ENCODE assay signal across 8 cellular contexts in the genomic region with DNA sequence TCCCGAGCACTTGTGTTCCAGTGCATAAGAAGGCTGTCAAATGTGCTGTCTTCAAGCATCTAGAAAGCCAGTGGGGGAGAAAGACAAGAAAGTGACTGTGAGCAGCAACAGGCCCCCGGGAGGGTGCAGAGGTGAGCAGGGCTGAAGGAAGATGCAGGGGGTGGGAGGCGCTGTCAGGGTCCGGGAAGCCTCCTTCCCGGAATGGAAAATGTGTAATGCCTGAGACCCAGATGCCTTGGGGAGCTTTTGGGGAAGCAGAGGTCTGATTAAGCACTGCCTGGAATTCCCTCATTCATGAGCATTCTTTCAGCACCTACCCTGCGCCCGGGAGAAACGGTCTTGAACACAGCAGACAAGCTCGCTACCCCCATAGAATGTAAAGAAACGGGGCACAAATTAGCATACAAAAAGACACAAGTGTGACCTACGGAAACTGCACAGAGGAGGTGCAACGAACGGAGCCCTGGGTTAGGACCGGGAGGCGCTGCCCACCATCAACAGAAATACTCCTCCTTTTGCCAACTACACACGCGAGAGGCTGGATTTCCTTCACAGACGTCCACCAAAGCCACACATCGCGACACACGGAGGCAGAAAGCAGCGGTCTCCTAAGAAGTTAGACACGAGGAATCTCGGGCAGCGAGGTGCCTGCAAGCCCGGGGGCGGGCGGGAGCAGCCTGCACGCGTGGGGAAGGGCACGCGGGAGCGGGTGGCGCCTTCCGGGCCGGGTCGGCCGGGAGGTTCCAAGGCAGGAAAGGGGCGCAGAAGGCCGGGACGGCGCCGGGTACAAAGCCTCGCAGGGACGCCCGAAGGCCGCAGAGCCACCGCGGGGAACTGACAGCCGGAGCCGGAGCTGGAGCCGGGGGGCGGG.
DNase-seq lines count a peak whose midpoint lies in the region; ATAC-seq and TF ChIP-seq lines count a peak whose summit lies in the region.

No MANE protein-coding gene starts in this region.

- peak overlapping the region; percentile 22 for H3K27ac ChIP-seq in caudate nucleus (ENCODE audit: low read depth, low read length)

- DNase-seq in NCI-H1417 (lab: John Stamatoyannopoulos, UW) (peak; percentile 23 to 47 (median 44)), NCI-H1417 treated with DMSO at 0.1 percent for 48 hours (lab: John Stamatoyannopoulos, UW) (no peak), caudate nucleus (lab: John Stamatoyannopoulos, UW) (peak in 21 of 61 donors; percentile 12 to 69 (median 53)), kidney tubule cell (ENCODE audit: low spot score) (peak; percentile 18), NCI-H1048 (lab: John Stamatoyannopoulos, UW) (no peak)
- DNase-seq in stimulated activated CD4-positive, alpha-beta T cell treated with anti-CD3 and anti-CD28 coated beads, Interleukin-4, amount 100 ng/mL, for 4 hours = peak; percentile 26 to 46

- ATAC-seq in SK-N-SH treated with all-trans-retinoic acid at 6 μM for 48 hours = peak; percentile 10; the same call in 2 of the 3 replicates
- no peak for ATAC-seq in GM21825 (IDR thresholded peaks at IDR 0.05; ENCODE audit: unreplicated experiment)

TF ChIP-seq in SK-N-SH treated with all-trans-retinoic acid at 6 μM for 48 hours, 23 proteins besides CTCF, POLR2A, EP300 and RAD21:
- TF ChIP-seq GLIS3 (CRISPR knock-in tag; IDR thresholded peaks at IDR 0.05) = no peak
- TF ChIP-seq, protein P1, sequence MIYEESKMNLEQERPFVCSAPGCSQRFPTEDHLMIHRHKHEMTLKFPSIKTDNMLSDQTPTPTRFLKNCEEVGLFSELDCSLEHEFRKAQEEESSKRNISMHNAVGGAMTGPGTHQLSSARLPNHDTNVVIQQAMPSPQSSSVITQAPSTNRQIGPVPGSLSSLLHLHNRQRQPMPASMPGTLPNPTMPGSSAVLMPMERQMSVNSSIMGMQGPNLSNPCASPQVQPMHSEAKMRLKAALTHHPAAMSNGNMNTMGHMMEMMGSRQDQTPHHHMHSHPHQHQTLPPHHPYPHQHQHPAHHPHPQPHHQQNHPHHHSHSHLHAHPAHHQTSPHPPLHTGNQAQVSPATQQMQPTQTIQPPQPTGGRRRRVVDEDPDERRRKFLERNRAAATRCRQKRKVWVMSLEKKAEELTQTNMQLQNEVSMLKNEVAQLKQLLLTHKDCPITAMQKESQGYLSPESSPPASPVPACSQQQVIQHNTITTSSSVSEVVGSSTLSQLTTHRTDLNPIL (CRISPR knock-in tag; IDR thresholded peaks at IDR 0.05; ENCODE audit: low read depth) = no peak
- no peak for TF ChIP-seq CSDC2 (CRISPR knock-in tag; IDR thresholded peaks at IDR 0.05)
- no peak for TF ChIP-seq PPARA (CRISPR knock-in tag; IDR thresholded peaks at IDR 0.05; ENCODE audit: borderline replicate concordance)
- TF ChIP-seq TOX (CRISPR knock-in tag; IDR thresholded peaks at IDR 0.05; ENCODE audit: borderline replicate concordance) = no peak
- TF ChIP-seq RARB (CRISPR knock-in tag; IDR thresholded peaks at IDR 0.05) = no peak

Comparison
In these comparisons a context has a peak if more than half of its experiments do, and no peak if none do; other contexts are left out.
1. DNase-seq: peak in NCI-H1417 (3 of 3), kidney tubule cell (single experiment) and stimulated activated CD4-positive, alpha-beta T cell treated with anti-CD3 and anti-CD28 coated beads, Interleukin-4, amount 100 ng/mL, for 4 hours (2 of 2); none in NCI-H1417 treated with DMSO at 0.1 percent for 48 hours (single experiment) and NCI-H1048 (single experiment).